ENCODE assay signal across 1 cellular context in the genomic region with DNA sequence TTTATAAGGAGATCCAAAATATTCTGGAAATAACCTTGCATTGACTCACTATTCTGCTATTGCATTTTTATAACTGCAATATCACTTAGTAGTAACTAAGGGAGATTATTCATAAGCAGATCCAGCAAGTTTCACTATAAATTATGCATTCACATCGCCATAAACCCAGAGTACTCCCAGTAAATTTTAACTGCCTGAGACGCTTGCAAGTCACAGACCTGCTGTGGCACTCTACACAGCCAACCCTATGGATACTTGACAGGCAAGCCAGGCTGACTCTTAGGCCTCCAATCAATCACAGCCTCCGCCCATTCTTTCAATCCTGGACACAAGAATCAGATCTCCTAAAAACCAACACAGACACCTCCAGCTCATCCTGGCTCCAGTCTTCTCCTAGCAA.
A peak's percentile ranks its signal among the peaks of the same experiment; 100 is the strongest.
TF ChIP-seq lines count a peak whose summit lies in the region.

No MANE protein-coding gene starts in this region.

TF ChIP-seq in K562, 482 proteins besides CTCF, POLR2A, EP300 and RAD21 (continued from another document):
- TF ChIP-seq PBX2 (CRISPR knock-in tag; IDR thresholded peaks at IDR 0.05; ENCODE audit: low read depth) (no peak), PBX2 (tag; conservative IDR thresholded peaks at IDR 0.05; ENCODE audit: low read depth) (0 out of 2 replicates have a peak, but pooled peaks have one; percentile 36)
